ENCODE assay signal across 1 cellular context in genomic region chrX:141443922-141444321, GRCh38.
TF ChIP-seq lines count a peak whose summit lies in the region.

No MANE protein-coding gene starts in this region.

TF ChIP-seq in HEK293, 187 proteins besides CTCF, POLR2A, EP300 and RAD21 (continued from another document):
- TF ChIP-seq, protein P1, sequence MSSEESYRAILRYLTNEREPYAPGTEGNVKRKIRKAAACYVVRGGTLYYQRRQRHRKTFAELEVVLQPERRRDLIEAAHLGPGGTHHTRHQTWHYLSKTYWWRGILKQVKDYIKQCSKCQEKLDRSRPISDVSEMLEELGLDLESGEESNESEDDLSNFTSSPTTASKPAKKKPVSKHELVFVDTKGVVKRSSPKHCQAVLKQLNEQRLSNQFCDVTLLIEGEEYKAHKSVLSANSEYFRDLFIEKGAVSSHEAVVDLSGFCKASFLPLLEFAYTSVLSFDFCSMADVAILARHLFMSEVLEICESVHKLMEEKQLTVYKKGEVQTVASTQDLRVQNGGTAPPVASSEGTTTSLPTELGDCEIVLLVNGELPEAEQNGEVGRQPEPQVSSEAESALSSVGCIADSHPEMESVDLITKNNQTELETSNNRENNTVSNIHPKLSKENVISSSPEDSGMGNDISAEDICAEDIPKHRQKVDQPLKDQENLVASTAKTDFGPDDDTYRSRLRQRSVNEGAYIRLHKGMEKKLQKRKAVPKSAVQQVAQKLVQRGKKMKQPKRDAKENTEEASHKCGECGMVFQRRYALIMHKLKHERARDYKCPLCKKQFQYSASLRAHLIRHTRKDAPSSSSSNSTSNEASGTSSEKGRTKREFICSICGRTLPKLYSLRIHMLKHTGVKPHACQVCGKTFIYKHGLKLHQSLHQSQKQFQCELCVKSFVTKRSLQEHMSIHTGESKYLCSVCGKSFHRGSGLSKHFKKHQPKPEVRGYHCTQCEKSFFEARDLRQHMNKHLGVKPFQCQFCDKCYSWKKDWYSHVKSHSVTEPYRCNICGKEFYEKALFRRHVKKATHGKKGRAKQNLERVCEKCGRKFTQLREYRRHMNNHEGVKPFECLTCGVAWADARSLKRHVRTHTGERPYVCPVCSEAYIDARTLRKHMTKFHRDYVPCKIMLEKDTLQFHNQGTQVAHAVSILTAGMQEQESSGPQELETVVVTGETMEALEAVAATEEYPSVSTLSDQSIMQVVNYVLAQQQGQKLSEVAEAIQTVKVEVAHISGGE (tag by site-specific recombination; conservative IDR thresholded peaks at IDR 0.05; ENCODE audit: low read depth), result peak; percentile 77
- TF ChIP-seq ZBTB8A (tag by site-specific recombination; IDR thresholded peaks at IDR 0.05), result peak; percentile 62; the same call in 1 of the 2 replicates
- TF ChIP-seq ZXDB (tag by site-specific recombination; IDR thresholded peaks at IDR 0.05), result 0 out of 2 replicates have a peak, but pooled peaks have one; percentile 40
- TF ChIP-seq MEIS1 (CRISPR knock-in tag; IDR thresholded peaks at IDR 0.05; ENCODE audit: borderline replicate concordance), result no peak
- no peak for TF ChIP-seq ZNF658 (tag by site-specific recombination; IDR thresholded peaks at IDR 0.05)
- peak; percentile 64; the same call in 1 of the 2 replicates for TF ChIP-seq ZNF140 (tag by site-specific recombination; IDR thresholded peaks at IDR 0.05)
- peak; percentile 76 for TF ChIP-seq ZNF426 (tag by site-specific recombination; IDR thresholded peaks at IDR 0.05)
- TF ChIP-seq ZNF394 (tag by site-specific recombination; IDR thresholded peaks at IDR 0.05; ENCODE audit: borderline replicate concordance), result peak; percentile 74; the same call in 1 of the 2 replicates
- TF ChIP-seq ZNF837 (tag by site-specific recombination; IDR thresholded peaks at IDR 0.05), result no peak
- TF ChIP-seq PATZ1 (tag by site-specific recombination; IDR thresholded peaks at IDR 0.05), result no peak
- TF ChIP-seq ZNF558 (tag by site-specific recombination; IDR thresholded peaks at IDR 0.05), result no peak
- TF ChIP-seq ZBTB10 (tag by site-specific recombination; IDR thresholded peaks at IDR 0.05), result no peak
- TF ChIP-seq GLIS1 (tag by site-specific recombination; IDR thresholded peaks at IDR 0.05), result no peak
- TF ChIP-seq, protein P2, sequence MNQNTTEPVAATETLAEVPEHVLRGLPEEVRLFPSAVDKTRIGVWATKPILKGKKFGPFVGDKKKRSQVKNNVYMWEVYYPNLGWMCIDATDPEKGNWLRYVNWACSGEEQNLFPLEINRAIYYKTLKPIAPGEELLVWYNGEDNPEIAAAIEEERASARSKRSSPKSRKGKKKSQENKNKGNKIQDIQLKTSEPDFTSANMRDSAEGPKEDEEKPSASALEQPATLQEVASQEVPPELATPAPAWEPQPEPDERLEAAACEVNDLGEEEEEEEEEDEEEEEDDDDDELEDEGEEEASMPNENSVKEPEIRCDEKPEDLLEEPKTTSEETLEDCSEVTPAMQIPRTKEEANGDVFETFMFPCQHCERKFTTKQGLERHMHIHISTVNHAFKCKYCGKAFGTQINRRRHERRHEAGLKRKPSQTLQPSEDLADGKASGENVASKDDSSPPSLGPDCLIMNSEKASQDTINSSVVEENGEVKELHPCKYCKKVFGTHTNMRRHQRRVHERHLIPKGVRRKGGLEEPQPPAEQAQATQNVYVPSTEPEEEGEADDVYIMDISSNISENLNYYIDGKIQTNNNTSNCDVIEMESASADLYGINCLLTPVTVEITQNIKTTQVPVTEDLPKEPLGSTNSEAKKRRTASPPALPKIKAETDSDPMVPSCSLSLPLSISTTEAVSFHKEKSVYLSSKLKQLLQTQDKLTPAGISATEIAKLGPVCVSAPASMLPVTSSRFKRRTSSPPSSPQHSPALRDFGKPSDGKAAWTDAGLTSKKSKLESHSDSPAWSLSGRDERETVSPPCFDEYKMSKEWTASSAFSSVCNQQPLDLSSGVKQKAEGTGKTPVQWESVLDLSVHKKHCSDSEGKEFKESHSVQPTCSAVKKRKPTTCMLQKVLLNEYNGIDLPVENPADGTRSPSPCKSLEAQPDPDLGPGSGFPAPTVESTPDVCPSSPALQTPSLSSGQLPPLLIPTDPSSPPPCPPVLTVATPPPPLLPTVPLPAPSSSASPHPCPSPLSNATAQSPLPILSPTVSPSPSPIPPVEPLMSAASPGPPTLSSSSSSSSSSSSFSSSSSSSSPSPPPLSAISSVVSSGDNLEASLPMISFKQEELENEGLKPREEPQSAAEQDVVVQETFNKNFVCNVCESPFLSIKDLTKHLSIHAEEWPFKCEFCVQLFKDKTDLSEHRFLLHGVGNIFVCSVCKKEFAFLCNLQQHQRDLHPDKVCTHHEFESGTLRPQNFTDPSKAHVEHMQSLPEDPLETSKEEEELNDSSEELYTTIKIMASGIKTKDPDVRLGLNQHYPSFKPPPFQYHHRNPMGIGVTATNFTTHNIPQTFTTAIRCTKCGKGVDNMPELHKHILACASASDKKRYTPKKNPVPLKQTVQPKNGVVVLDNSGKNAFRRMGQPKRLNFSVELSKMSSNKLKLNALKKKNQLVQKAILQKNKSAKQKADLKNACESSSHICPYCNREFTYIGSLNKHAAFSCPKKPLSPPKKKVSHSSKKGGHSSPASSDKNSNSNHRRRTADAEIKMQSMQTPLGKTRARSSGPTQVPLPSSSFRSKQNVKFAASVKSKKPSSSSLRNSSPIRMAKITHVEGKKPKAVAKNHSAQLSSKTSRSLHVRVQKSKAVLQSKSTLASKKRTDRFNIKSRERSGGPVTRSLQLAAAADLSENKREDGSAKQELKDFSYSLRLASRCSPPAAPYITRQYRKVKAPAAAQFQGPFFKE (tag by site-specific recombination; IDR thresholded peaks at IDR 0.05; ENCODE audit: borderline replicate concordance), result no peak
- peak; percentile 25; the same call in 1 of the 2 replicates for TF ChIP-seq GLI2 (tag by site-specific recombination; IDR thresholded peaks at IDR 0.05; ENCODE audit: borderline replicate concordance, low read depth)
- TF ChIP-seq SALL2 (tag by site-specific recombination; IDR thresholded peaks at IDR 0.05; ENCODE audit: borderline replicate concordance), result no peak
- 0 out of 2 replicates have a peak, but pooled peaks have one; percentile 49 for TF ChIP-seq AEBP2 (tag by site-specific recombination; IDR thresholded peaks at IDR 0.05; ENCODE audit: borderline replicate concordance)
- 0 out of 2 replicates have a peak, but pooled peaks have one; percentile 13 for TF ChIP-seq ZNF19 (tag by site-specific recombination; IDR thresholded peaks at IDR 0.05; ENCODE audit: low read depth)
- TF ChIP-seq ZNF266 (tag by site-specific recombination; IDR thresholded peaks at IDR 0.05; ENCODE audit: low read depth), result no peak
- TF ChIP-seq ZBTB6 (tag by site-specific recombination; IDR thresholded peaks at IDR 0.05), result no peak
- TF ChIP-seq ZNF623 (tag by site-specific recombination; IDR thresholded peaks at IDR 0.05), result peak; percentile 36
- TF ChIP-seq ZNF785 (tag by site-specific recombination; IDR thresholded peaks at IDR 0.05), result no peak
TF ChIP-seq in HEK293: peak in this region for 15.
